Comparison of ENCODE assay signal across 9 cellular contexts in genomic region chrX:1592863-1593201, GRCh38. TPM values are rescaled to one million over a fixed set of nuclear protein-coding genes. Genes with fewer than 3 reads are reported as not detected.
A peak's percentile ranks its signal among the peaks of the same experiment; 100 is the strongest.
DNase-seq lines count a peak whose midpoint lies in the region; ATAC-seq, FAIRE-seq and TF ChIP-seq lines count a peak whose summit lies in the region.
"Had no signal": no experiment of that assay in that cellular context is flagged by ENCODE, and none has a peak within 500 bp of the region (broad histone marks: within the 10 kb centered on the region; RNA-seq: fewer than 3 reads in every experiment).

No MANE protein-coding gene starts in this region.

- ATAC-seq in heart right ventricle, result peak in 6 of 8 donors; percentile 5 to 41 (median 23)
- ATAC-seq in memory B cell (ENCODE audit: low read depth), result peak; percentile 16
- no peak for ATAC-seq in esophagus mucosa

- no peaks in the 10 kb centered on the region for H3K9me3 Mint-ChIP-seq in memory B cell

- in situ Hi-C loops in KBM-7 (cut with MboI; ENCODE audit: low pct_unique_long_range_greater_than_20kb, low sequenced_read_pairs) (no loop called here), brain microvascular endothelial cell (cut with HindIII; ENCODE audit: low pct_ligation_motif_present, low sequenced_read_pairs) (no loop called here)

- peak overlapping the region; percentile 88 for H3K27ac Mint-ChIP-seq in memory B cell

- H3K27me3 Mint-ChIP-seq in memory B cell, result no peaks in the 10 kb centered on the region

- no peak for FAIRE-seq in D721Med (lab: Jason Lieb, UNC)
- FAIRE-seq: frontal cortex had no signal

- H3K4me1 ChIP-seq in heart right ventricle, result peaks cover 0 to 35% (median 18%) of the 10 kb centered on the region in 9 donors

- no peak for TF ChIP-seq CTCF in heart right ventricle (IDR thresholded peaks at IDR 0.05)
- no peak for TF ChIP-seq CTCF in brain microvascular endothelial cell (IDR thresholded peaks at IDR 0.05; ENCODE audit: low read depth, low read length, missing control alignments)
- no peak for TF ChIP-seq CTCF in D721Med (IDR thresholded peaks at IDR 0.05; ENCODE audit: insufficient read depth, missing control alignments)

- H3K36me3 ChIP-seq in heart right ventricle (peaks cover 0 to 44% (median 38%) of the 10 kb centered on the region in 9 donors), brain microvascular endothelial cell (replicated peaks) (peaks cover 34% of the 10 kb centered on the region)

- 3 to 6% methylated on average over 12 of the region's 12 CpGs for WGBS in heart right ventricle, 2 donors

- peak overlapping the region; percentile 91 for H3K4me3 Mint-ChIP-seq in memory B cell

- H3K27me3 ChIP-seq in heart right ventricle (no peaks in the 10 kb centered on the region), brain microvascular endothelial cell (replicated peaks) (no peaks in the 10 kb centered on the region)

- H3K4me3 ChIP-seq in heart right ventricle (peak overlapping the region; percentile 67 to 88 (median 76)), brain microvascular endothelial cell (ENCODE audit: low read depth, low read length) (peak overlapping the region; percentile 92)

- H3K36me3 Mint-ChIP-seq in memory B cell, result peaks cover 17% of the 10 kb centered on the region

- no peaks in the 10 kb centered on the region for H3K9me3 ChIP-seq in heart right ventricle

- DNase-seq in heart right ventricle (no peak), cardiac septum (ENCODE audit: low spot score) (no peak), KBM-7 (peak; percentile 92), brain microvascular endothelial cell (no peak), memory B cell (ENCODE audit: low spot score in 2 of 2) (no peak), D721Med (ENCODE audit: insufficient read length, low spot score) (no peak), dermis blood vessel endothelial cell (no peak)

- peaks cover 23% of the 10 kb centered on the region for H3K4me1 Mint-ChIP-seq in memory B cell

- intact Hi-C loops in heart right ventricle (cut with DNase I) (loop anchor here in 6 of 10 donors (5.0 to 10.0 kb wide), 5 partner anchors 136 to 201 kb away; partner anchors contain the start of genes ASMTL (in 4 of the 6) and SLC25A6 (in 3 of the 6)), cardiac septum (cut with DNase I) (loop anchor here (5.0 to 10.0 kb wide), 2 partner anchors 141 to 198 kb away; partner anchors contain the start of genes ASMTL and SLC25A6)

- H3K27ac ChIP-seq in heart right ventricle, result peak overlapping the region in 9 of 10 donors; percentile 83 to 94 (median 90)
- no peak overlapping the region for H3K27ac ChIP-seq in brain microvascular endothelial cell

RNA-seq across cellular contexts. Expression of gene AKAP17A, which starts 1.4 kb away (rescaled TPM):
- total RNA-seq in heart right ventricle (10 to 100 TPM; 12.2 to 20.3 (median 15.8) TPM), cardiac septum (19.9 TPM), esophagus mucosa (13.0 TPM), dermis blood vessel endothelial cell (33.0 and 36.1 TPM in 2 replicates)
- 10 to 100 TPM; 21.1 to 35.6 TPM for polyA plus RNA-seq in heart right ventricle

RNA-seq across cellular contexts. Expression of gene ASMT, which starts 22.0 kb away (rescaled TPM):
- total RNA-seq in heart right ventricle (not detected), cardiac septum (not detected), esophagus mucosa (not detected), dermis blood vessel endothelial cell (not detected in 2 replicates)
- under 1 TPM; 0.09 to 0.37 TPM for polyA plus RNA-seq in heart right ventricle

RNA-seq across cellular contexts. Expression of gene P2RY8, which starts 55.8 kb away (rescaled TPM):
- total RNA-seq in heart right ventricle (1 to 10 TPM; 1.2 to 6.7 (median 4.1) TPM), cardiac septum (1.5 TPM), esophagus mucosa (0.52 TPM), dermis blood vessel endothelial cell (0.17 and 0.79 TPM in 2 replicates)
- polyA plus RNA-seq in heart right ventricle, result 1 to 10 TPM; 1.0 to 3.2 TPM
